In the genomic region with DNA sequence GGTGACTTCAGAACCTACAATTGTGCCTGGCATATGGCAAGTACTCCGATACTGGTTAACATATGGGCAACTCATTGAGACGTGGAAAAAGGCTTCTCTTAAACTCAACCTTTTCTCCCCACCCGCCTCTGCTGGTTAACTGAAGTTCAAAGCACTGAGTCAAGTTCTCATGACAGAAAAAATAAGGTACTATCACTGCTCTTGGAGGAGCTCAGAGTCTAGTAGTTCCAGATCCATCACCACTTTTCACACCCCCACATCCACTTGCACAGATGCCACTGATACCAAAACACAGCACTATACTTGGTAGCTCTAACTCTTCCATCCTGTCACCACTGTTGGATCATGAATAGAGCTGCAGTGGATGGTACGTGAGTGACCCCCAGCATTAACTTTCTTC, we compare ENCODE assay signal across 1 cellular context.
TF ChIP-seq lines count a peak whose summit lies in the region.

No MANE protein-coding gene starts in this region.

TF ChIP-seq in WTC11, 78 proteins besides CTCF, POLR2A, EP300 and RAD21 (continued from another document):
- TF ChIP-seq CDX4 (CRISPR knock-in tag; IDR thresholded peaks at IDR 0.05; ENCODE audit: borderline replicate concordance) (no peak), NFE2L1 (CRISPR knock-in tag; IDR thresholded peaks at IDR 0.05) (no peak), ATF2 (CRISPR knock-in tag; IDR thresholded peaks at IDR 0.05; ENCODE audit: borderline replicate concordance, low read depth) (no peak), CREB1 (CRISPR knock-in tag; IDR thresholded peaks at IDR 0.05) (no peak), GABPB1 (CRISPR knock-in tag; IDR thresholded peaks at IDR 0.05) (no peak), ATF3 (CRISPR knock-in tag; conservative IDR thresholded peaks at IDR 0.05) (no peak), ZBTB21 (CRISPR knock-in tag; IDR thresholded peaks at IDR 0.05; ENCODE audit: borderline replicate concordance) (no peak), ZNF423 (CRISPR knock-in tag; IDR thresholded peaks at IDR 0.05) (no peak), CBFB (CRISPR knock-in tag; IDR thresholded peaks at IDR 0.05; ENCODE audit: low read depth) (no peak), NFYB (CRISPR knock-in tag; conservative IDR thresholded peaks at IDR 0.05; ENCODE audit: low read depth) (no peak), MXD4 (CRISPR knock-in tag; IDR thresholded peaks at IDR 0.05; ENCODE audit: borderline replicate concordance) (no peak), GTF2I (CRISPR knock-in tag; conservative IDR thresholded peaks at IDR 0.05) (no peak)
- TF ChIP-seq, protein P1, sequence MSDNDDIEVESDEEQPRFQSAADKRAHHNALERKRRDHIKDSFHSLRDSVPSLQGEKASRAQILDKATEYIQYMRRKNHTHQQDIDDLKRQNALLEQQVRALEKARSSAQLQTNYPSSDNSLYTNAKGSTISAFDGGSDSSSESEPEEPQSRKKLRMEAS (CRISPR knock-in tag; IDR thresholded peaks at IDR 0.05) = no peak
